ENCODE assay signal across 9 cellular contexts in the genomic region with DNA sequence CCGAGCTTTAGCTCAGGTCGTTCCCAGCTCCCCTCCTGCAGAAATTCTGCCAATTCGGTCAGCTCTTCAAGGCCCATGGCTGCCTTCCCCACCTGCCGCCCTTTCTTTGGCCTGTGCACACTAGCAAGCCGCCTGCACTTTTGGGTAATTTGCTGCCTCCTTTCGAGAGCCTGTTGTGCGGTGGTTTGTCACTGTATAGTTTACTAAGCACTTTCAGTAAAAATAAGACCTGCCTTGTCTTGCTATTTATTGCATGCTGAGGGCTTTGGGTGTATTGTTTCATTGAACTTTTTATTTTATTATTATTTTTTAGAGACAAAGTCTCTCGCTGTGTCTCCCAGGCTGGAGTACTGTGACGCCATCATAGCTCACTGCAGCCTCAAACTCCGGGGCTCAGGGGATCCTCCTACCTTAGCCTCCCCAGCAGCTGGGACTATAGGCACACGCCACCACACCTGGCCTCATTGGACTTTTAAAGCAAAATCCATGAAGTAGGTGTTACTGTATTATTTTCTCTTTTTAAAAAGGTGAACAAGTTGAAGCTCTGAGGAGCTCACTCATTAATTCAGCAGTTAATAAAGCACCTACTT. TPM values are rescaled to one million over a fixed set of nuclear protein-coding genes. Genes with fewer than 3 reads are reported as not detected.
DNase-seq lines count a peak whose midpoint lies in the region; ATAC-seq and TF ChIP-seq lines count a peak whose summit lies in the region.
"Had no signal": no experiment of that assay in that cellular context is flagged by ENCODE, and none has a peak within 500 bp of the region (broad histone marks: within the 10 kb centered on the region; RNA-seq: fewer than 3 reads in every experiment).

No MANE protein-coding gene starts in this region.

- no peaks in the 10 kb centered on the region; the same call in 1 of the 2 replicates for H3K36me3 ChIP-seq in H7 (replicated peaks; ENCODE audit: control insufficient read depth, insufficient read depth, low read length)

- peak overlapping the region; percentile 77 to 88 (median 79) for H3K4me3 Mint-ChIP-seq in T-cell

- TF ChIP-seq CTCF in foreskin fibroblast (IDR thresholded peaks at IDR 0.05; ENCODE audit: low read depth, low read length), result no peak

- CTCF ChIA-PET in T-cell (lab: Charles Lee), result interaction anchor here (0.5 to 1.1 kb wide), 4 partner anchors 20 to 212 kb away, joined by 3 to 7 read pairs (median 4); no protein-coding TSS in a partner anchor

- ATAC-seq in T-cell (replicated peaks in 1 of 4) (peak in 3 of 4 experiments; percentile 16 to 40 (median 22)), GM18858 (IDR thresholded peaks at IDR 0.05; ENCODE audit: unreplicated experiment) (no peak)

- H3K4me3 ChIP-seq in H7 (ENCODE audit: insufficient read depth, low read depth, low read length) (peak overlapping the region; percentile 41), foreskin fibroblast (ENCODE audit: low read depth in 1 of 2, low read length in 2 of 2) (peak overlapping the region; percentile 31 to 43), skin epidermis (peak overlapping the region in 5 of 7 experiments; percentile 16 to 43 (median 28))

- no peaks in the 10 kb centered on the region for H3K9me3 Mint-ChIP-seq in T-cell

- DNase-seq in H7 (no peak), T-cell (peak in 1 of 34 experiments; percentile 1), foreskin fibroblast (no peak), HCEC 1CT (no peak), pons (ENCODE audit: low spot score) (no peak)
- DNase-seq in activated effector memory CD4-positive, alpha-beta T cell treated with Interleukin-2 at 50 U/mL for 16 hours, result no peak
- DNase-seq: KG1 had no signal

- H3K36me3 Mint-ChIP-seq in T-cell, result no peaks in the 10 kb centered on the region

- peaks cover 3% of the 10 kb centered on the region; the same call in 1 of the 2 replicates for H3K27me3 ChIP-seq in H7 (ENCODE audit: control insufficient read depth, insufficient read depth, low read length)

- peaks cover 0 to 2% of the 10 kb centered on the region in 2 donors for H3K27me3 Mint-ChIP-seq in T-cell

- POLR2A ChIA-PET in T-cell (lab: Charles Lee), result interaction anchor here in 1 of 2 donors (0.6 kb wide), 2 partner anchors 271 to 611 kb away, joined by 4 to 8 read pairs; partner anchors contain the start of gene PEF1

- H3K27ac Mint-ChIP-seq in T-cell, result no peak overlapping the region

- H3K4me1 Mint-ChIP-seq in T-cell, result peaks cover 12 to 19% (median 17%) of the 10 kb centered on the region in 3 donors

- peak overlapping the region in 11 of 21 experiments; percentile 20 to 89 (median 67) for H3K27ac ChIP-seq in skin epidermis

RNA-seq across cellular contexts. Expression of gene FABP3, which starts 1.1 kb away (rescaled TPM):
- 14.4 and 15.6 TPM in 2 replicates for total RNA-seq in H7 (2014; rRNA removed; shearing (Covaris generic))
- total RNA-seq in T-cell, result under 1 TPM in 1 of 5 donors, not detected in 4; 0.53 TPM

RNA-seq across cellular contexts. Expression of gene SERINC2, which starts 39.0 kb away (rescaled TPM):
- total RNA-seq in H7 (2014; rRNA removed; shearing (Covaris generic)), result 39.2 and 40.0 TPM in 2 replicates
- total RNA-seq in T-cell, result under 1 TPM in 3 of 5 donors, not detected in 2; 0.26 to 0.82 (median 0.36) TPM

Comparison
In these comparisons a context has a peak if more than half of its experiments do, and no peak if none do; other contexts are left out.
1. RNA of gene FABP3, which starts 1.1 kb away (total RNA-seq): 14.4 to 15.6 TPM in H7; 0.53 TPM in T-cell; every median in the first group is over 10 times any median in the second.
2. RNA of gene SERINC2, which starts 39.0 kb away (total RNA-seq): 39.2 to 40.0 TPM in H7; 0.26 to 0.82 TPM in T-cell; every median in the first group is over 10 times any median in the second.
3. Peak in every context shown above with its lines, with median percentiles within 50 percentile points of each other: H3K4me3 ChIP-seq.